In the genomic region with DNA sequence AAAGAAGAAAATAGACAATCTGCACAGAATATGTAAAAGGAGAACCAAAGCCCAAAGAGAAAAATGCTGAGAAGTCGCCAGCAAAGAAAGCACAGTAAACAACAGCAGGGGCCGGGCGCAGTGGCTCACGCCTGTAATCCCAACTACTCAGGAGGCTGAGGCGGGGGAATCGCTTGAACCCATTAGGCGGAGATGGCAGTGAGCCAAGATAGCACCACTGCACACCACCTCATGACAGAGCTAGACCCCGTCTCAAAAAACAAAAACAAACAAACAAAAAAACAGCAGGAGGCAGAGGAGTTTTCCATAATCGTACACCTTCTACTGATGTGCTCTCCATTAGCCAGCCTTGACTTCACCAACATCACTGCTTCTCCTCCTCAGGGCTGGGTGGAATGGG, we compare ENCODE assay signal across 22 cellular contexts.
A peak's percentile ranks its signal among the peaks of the same experiment; 100 is the strongest.
DNase-seq lines count a peak whose midpoint lies in the region; ATAC-seq, FAIRE-seq and TF ChIP-seq lines count a peak whose summit lies in the region.
"Had no signal": no experiment of that assay in that cellular context is flagged by ENCODE, and none has a peak within 500 bp of the region (broad histone marks: within the 10 kb centered on the region; RNA-seq: fewer than 3 reads in every experiment).

No MANE protein-coding gene starts in this region.

- POLR2A ChIA-PET in K562 (lab: Yijun Ruan, JAX) = interaction anchor here (0.6 kb wide), 1 partner anchor 46 kb away, joined by 3 read pairs; no protein-coding TSS in a partner anchor

- in situ Hi-C loops in K562 (cut with MboI) (no loop called here), GM23248 (cut with MboI) (no loop called here)

- H3K9me3 ChIP-seq in K562 (replicated peaks; ENCODE audit: control insufficient read depth, insufficient read depth, low read depth, low read length) = no peaks in the 10 kb centered on the region
- no peaks in the 10 kb centered on the region for H3K9me3 ChIP-seq in GM23248 (ENCODE audit: low read depth)
- H3K9me3 ChIP-seq: A549, BE2C, HAP-1 had no signal

- no peak for TF ChIP-seq EP300 in K562 (IDR thresholded peaks at IDR 0.05; ENCODE audit: low read length)

- DNase-seq in NCI-H82 (lab: John Stamatoyannopoulos, UW) = peak; percentile 58
- DNase-seq in NCI-H82 treated with DMSO at 0.1 percent for 48 hours (lab: John Stamatoyannopoulos, UW; ENCODE audit: unreplicated experiment) = no peak
- DNase-seq in NCI-H2227 (lab: John Stamatoyannopoulos, UW; ENCODE audit: unreplicated experiment) = peak; percentile 8
- no peak for DNase-seq in K562 (ENCODE audit: extremely low read depth in 1 of 4, low spot score in 3 of 4)
- DNase-seq in D341Med (ENCODE audit: low spot score) = no peak
- DNase-seq in GM23248 = no peak
- DNase-seq: 8988T; ACHN; AML-193; BE2C; CD4-positive, alpha-beta T cell; CD8-positive, alpha-beta memory T cell; DMS53; DMS79 treated with DMSO at 0.1 percent for 48 hours; GOT3 had no signal

- no peaks in the 10 kb centered on the region for H3K79me2 ChIP-seq in K562 (ENCODE audit: control insufficient read depth, insufficient read depth, low read length)
- no peaks in the 10 kb centered on the region for H3K79me2 ChIP-seq in GM23248 (ENCODE audit: insufficient read depth)

- ATAC-seq in K562 (no peak; the same call in 2 of the 3 replicates), HG02970 (IDR thresholded peaks at IDR 0.05; ENCODE audit: low FRiP score, unreplicated experiment) (no peak)
- ATAC-seq: A549, GM12878 had no signal

- H3K36me3 ChIP-seq in K562 (ENCODE audit: control insufficient read depth, insufficient read depth, low read length) (no peaks in the 10 kb centered on the region), GM23248 (ENCODE audit: low read depth) (no peaks in the 10 kb centered on the region)
- H3K36me3 ChIP-seq: BE2C; BLaER1 treated with 17β-estradiol and CSF1 and Interleukin-3, amounts not matched to agents 10 nM and 100 nM; HAP-1 had no signal

- H3K4me2 ChIP-seq in K562 (ENCODE audit: insufficient read depth, low read length) (no peak overlapping the region), GM23248 (ENCODE audit: unreplicated experiment) (no peak overlapping the region)
- H3K4me2 ChIP-seq: A549; BLaER1 treated with 17β-estradiol and CSF1 and Interleukin-3, amounts not matched to agents 10 nM and 100 nM had no signal

- BruUV-seq in K562 (replicated peaks; lab: Mats Ljungman, UMichigan) = no TSS peak

- no peaks in the 10 kb centered on the region for H3K4me1 ChIP-seq in K562 (replicated peaks in 1 of 2; ENCODE audit: control insufficient read depth in 2 of 2, insufficient read depth in 2 of 2, low read length in 2 of 2)
- H3K4me1 ChIP-seq in GM23248 (ENCODE audit: insufficient read depth) = peaks cover 29% of the 10 kb centered on the region
- H3K4me1 ChIP-seq: BE2C had no signal

- TF ChIP-seq POLR2A in K562 (conservative IDR thresholded peaks at IDR 0.05) = no peak

- H3K9me2 ChIP-seq in GM23248 (ENCODE audit: insufficient read depth) = no peaks in the 10 kb centered on the region

- no peak for TF ChIP-seq RAD21 in K562 (CRISPR knock-in tag; conservative IDR thresholded peaks at IDR 0.05 in 1 of 2, IDR thresholded peaks at IDR 0.05 in 1 of 2)

- CTCF ChIA-PET in K562 (lab: Yijun Ruan, JAX; ENCODE audit: low intra/inter-chr PET ratio) = no interaction called here

- H3K27ac ChIP-seq in K562 (ENCODE audit: extremely low read depth, low read depth, low read length) = no peak overlapping the region
- no peak overlapping the region for H3K27ac ChIP-seq in GM23248
- H3K27ac ChIP-seq: A549; BLaER1 treated with 17β-estradiol and CSF1 and Interleukin-3, amounts not matched to agents 10 nM and 100 nM had no signal

- TF ChIP-seq CTCF in K562 (IDR thresholded peaks at IDR 0.05 in 2 of 3, conservative IDR thresholded peaks at IDR 0.05 in 1 of 3; ENCODE audit: insufficient read depth in 2 of 3, low read depth in 1 of 3, low read length in 3 of 3) = no peak

- no peaks in the 10 kb centered on the region for H4K20me1 ChIP-seq in K562 (replicated peaks; ENCODE audit: control insufficient read depth, insufficient read depth, low read length)
- H4K20me1 ChIP-seq in GM23248 (ENCODE audit: insufficient read depth) = no peaks in the 10 kb centered on the region
- H4K20me1 ChIP-seq: BLaER1 treated with 17β-estradiol and CSF1 and Interleukin-3, amounts not matched to agents 10 nM and 100 nM had no signal

- WGBS in K562 (ENCODE audit: insufficient coverage, low coverage, missing lambda C conversion rate) = 2% methylated on average over 9 of the region's 9 CpGs
- 90 to 91% methylated on average over 9 of the region's 9 CpGs for WGBS in GM23248 (ENCODE audit: low coverage in 1 of 2, low lambda C conversion rate in 2 of 2, missing lambda C conversion rate in 2 of 2), 2 experiments

- H3K9ac ChIP-seq in K562 (ENCODE audit: insufficient read depth in 1 of 2, low read depth in 2 of 2, low read length in 2 of 2) (no peak overlapping the region), GM23248 (no peak overlapping the region)
- H3K9ac ChIP-seq: BLaER1 treated with 17β-estradiol and CSF1 and Interleukin-3, amounts not matched to agents 10 nM and 100 nM had no signal

- H2AFZ ChIP-seq in K562 (ENCODE audit: low read depth, low read length) = no peak overlapping the region
- no peak overlapping the region for H2AFZ ChIP-seq in GM23248

- H3K4me3 ChIP-seq in K562 (no peak overlapping the region), GM23248 (no peak overlapping the region)
- H3K4me3 ChIP-seq: A549; BLaER1 treated with 17β-estradiol and CSF1 and Interleukin-3, amounts not matched to agents 10 nM and 100 nM; GM12878; HAP-1 had no signal

- H3K9me1 ChIP-seq in K562 (ENCODE audit: control insufficient read depth, insufficient read depth, low read length) = no peaks in the 10 kb centered on the region

- H3K27me3 ChIP-seq in K562 (ENCODE audit: control insufficient read depth in 2 of 2, insufficient read depth in 2 of 2, low read length in 2 of 2) = no peaks in the 10 kb centered on the region
- peaks cover 41% of the 10 kb centered on the region for H3K27me3 ChIP-seq in GM23248 (replicated peaks; ENCODE audit: insufficient read depth)
- H3K27me3 ChIP-seq: BE2C; BLaER1 treated with 17β-estradiol and CSF1 and Interleukin-3, amounts not matched to agents 10 nM and 100 nM had no signal

- intact Hi-C loops in K562 (cut with micrococcal nuclease) = no loop called here

- H3F3A ChIP-seq in GM23248 (ENCODE audit: insufficient read depth) = peaks cover 28% of the 10 kb centered on the region

- FAIRE-seq in K562 (lab: Jason Lieb, UNC) = no peak
- FAIRE-seq: A549, GM12878, GM19239, H54 had no signal

TF ChIP-seq in K562, 482 proteins besides CTCF, POLR2A, EP300 and RAD21:
- TF ChIP-seq NFIC (IDR thresholded peaks at IDR 0.05) (peak; percentile 59), BRD9 (IDR thresholded peaks at IDR 0.05; ENCODE audit: low read depth, partially characterized antibody) (no peak)

Comparison
In these comparisons a context has a peak if more than half of its experiments do, and no peak if none do; other contexts are left out.
1. DNase-seq: peak in NCI-H82 (single experiment) and NCI-H2227 (single experiment); none in NCI-H82 treated with DMSO at 0.1 percent for 48 hours (single experiment), K562 (0 of 4), D341Med (single experiment) and GM23248 (single experiment).